ENCODE assay signal across 1 cellular context in the genomic region with DNA sequence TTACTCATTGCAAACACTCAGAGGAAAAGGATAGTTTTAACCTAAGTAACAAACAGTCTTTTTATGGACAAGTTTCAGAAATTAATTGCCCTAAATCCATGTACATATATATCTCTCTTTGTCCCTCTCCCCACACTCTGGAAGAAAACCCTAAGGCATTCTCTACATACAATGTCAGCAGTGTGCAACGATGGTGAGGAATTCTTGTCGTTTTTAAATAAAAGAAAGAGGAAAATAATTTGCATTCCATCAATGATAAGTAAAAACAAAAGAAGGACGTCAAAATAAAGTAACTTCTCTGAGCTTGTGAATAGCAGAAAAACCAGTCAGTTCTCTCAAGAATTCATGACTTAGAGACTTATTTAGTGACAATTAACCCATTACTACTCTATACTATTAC.
TF ChIP-seq lines count a peak whose summit lies in the region.

No MANE protein-coding gene starts in this region.

TF ChIP-seq in IMR-90, 13 proteins besides CTCF, POLR2A, EP300 and RAD21:
- TF ChIP-seq CEBPB (IDR thresholded peaks at IDR 0.05; ENCODE audit: low read depth, low read length) (no peak), RFX5 (IDR thresholded peaks at IDR 0.05; ENCODE audit: low read depth, low read length) (no peak), RCOR1 (IDR thresholded peaks at IDR 0.05; ENCODE audit: insufficient replicate concordance, low read length) (no peak), SMC3 (IDR thresholded peaks at IDR 0.05; ENCODE audit: low read depth, low read length) (no peak), MAZ (IDR thresholded peaks at IDR 0.05; ENCODE audit: borderline replicate concordance, low read depth, low read length) (no peak), MXI1 (IDR thresholded peaks at IDR 0.05; ENCODE audit: borderline replicate concordance, low read depth, low read length) (no peak), FOS (IDR thresholded peaks at IDR 0.05; ENCODE audit: low read depth, low read length) (no peak), CHD1 (IDR thresholded peaks at IDR 0.05; ENCODE audit: low read depth, low read length) (no peak), BHLHE40 (IDR thresholded peaks at IDR 0.05; ENCODE audit: low read depth, low read length) (no peak)
- TF ChIP-seq, protein P1, sequence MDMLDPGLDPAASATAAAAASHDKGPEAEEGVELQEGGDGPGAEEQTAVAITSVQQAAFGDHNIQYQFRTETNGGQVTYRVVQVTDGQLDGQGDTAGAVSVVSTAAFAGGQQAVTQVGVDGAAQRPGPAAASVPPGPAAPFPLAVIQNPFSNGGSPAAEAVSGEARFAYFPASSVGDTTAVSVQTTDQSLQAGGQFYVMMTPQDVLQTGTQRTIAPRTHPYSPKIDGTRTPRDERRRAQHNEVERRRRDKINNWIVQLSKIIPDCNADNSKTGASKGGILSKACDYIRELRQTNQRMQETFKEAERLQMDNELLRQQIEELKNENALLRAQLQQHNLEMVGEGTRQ (IDR thresholded peaks at IDR 0.05; ENCODE audit: low read depth, low read length) = no peak
- TF ChIP-seq, protein P2, sequence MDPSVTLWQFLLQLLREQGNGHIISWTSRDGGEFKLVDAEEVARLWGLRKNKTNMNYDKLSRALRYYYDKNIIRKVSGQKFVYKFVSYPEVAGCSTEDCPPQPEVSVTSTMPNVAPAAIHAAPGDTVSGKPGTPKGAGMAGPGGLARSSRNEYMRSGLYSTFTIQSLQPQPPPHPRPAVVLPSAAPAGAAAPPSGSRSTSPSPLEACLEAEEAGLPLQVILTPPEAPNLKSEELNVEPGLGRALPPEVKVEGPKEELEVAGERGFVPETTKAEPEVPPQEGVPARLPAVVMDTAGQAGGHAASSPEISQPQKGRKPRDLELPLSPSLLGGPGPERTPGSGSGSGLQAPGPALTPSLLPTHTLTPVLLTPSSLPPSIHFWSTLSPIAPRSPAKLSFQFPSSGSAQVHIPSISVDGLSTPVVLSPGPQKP (IDR thresholded peaks at IDR 0.05; ENCODE audit: borderline replicate concordance, low read depth, low read length) = no peak
